16 cellular contexts compared by ENCODE assay signal in the genomic region with DNA sequence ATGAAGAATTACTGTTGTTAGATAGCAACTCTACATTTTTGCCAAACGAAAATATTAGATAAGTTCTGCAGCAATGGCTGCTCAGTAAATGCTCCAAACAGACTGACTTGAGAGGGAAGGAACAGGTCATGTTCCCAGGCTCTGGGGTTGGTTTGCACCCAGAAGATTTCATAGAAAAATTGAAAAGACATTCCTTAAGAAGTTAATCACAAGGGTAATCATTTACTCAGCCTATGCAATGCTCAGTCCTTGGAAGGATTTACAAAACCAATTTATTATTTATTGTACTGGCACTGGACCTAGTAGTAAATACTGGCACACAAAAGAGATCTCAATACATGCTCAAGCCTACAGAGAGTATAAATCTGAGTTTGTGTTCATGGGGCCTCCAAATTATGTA.
DNase-seq lines count a peak whose midpoint lies in the region; TF ChIP-seq lines count a peak whose summit lies in the region.
"Had no signal": no experiment of that assay in that cellular context is flagged by ENCODE, and none has a peak within 500 bp of the region (broad histone marks: within the 10 kb centered on the region; RNA-seq: fewer than 3 reads in every experiment).

No MANE protein-coding gene starts in this region.

- no peak overlapping the region for H3K9ac ChIP-seq in mesenchymal stem cell (ENCODE audit: low read length)

- no peak overlapping the region for H2BK12ac ChIP-seq in mesenchymal stem cell (ENCODE audit: low read length in 2 of 2)

- no peak overlapping the region for H2BK15ac ChIP-seq in mesenchymal stem cell (ENCODE audit: low read depth, poor library complexity, severe bottlenecking)

- peaks cover 3% of the 10 kb centered on the region for H3K4me1 ChIP-seq in mesenchymal stem cell (ENCODE audit: control insufficient read depth, insufficient read depth, low read depth, low read length)

- H3K27ac ChIP-seq in caudate nucleus (ENCODE audit: low read depth, low read length), result peak overlapping the region; percentile 76
- peak overlapping the region; percentile 74 for H3K27ac ChIP-seq in mesenchymal stem cell (ENCODE audit: low read length, poor library complexity, severe bottlenecking)

- no peak overlapping the region for H2AK5ac ChIP-seq in mesenchymal stem cell (ENCODE audit: low read length, severe bottlenecking)

- no peak for TF ChIP-seq CTCF in kidney epithelial cell (IDR thresholded peaks at IDR 0.05; ENCODE audit: insufficient read depth, low read length, poor library complexity, severe bottlenecking)

- no peak overlapping the region for H2AFZ ChIP-seq in mesenchymal stem cell (ENCODE audit: low read depth, low read length)
- H2AFZ ChIP-seq: GM23338 had no signal

- no peak overlapping the region for H3K4me2 ChIP-seq in mesenchymal stem cell (ENCODE audit: low read length, poor library complexity, severe bottlenecking)
- H3K4me2 ChIP-seq: GM23338 had no signal

- intact Hi-C loops in head of caudate nucleus (cut with DNase I), result no loop called here

- no peak overlapping the region for H4K91ac ChIP-seq in mesenchymal stem cell (ENCODE audit: low read length)

- H3K27me3 ChIP-seq in kidney epithelial cell (ENCODE audit: control insufficient read depth, insufficient read depth, low read length), result no peaks in the 10 kb centered on the region
- H3K27me3 ChIP-seq in mesenchymal stem cell (ENCODE audit: control insufficient read depth in 1 of 2, insufficient read depth in 1 of 2, low read length in 2 of 2), result no peaks in the 10 kb centered on the region

- no peak overlapping the region for H3K4me3 ChIP-seq in kidney epithelial cell (ENCODE audit: low read depth, low read length)
- no peak overlapping the region for H3K4me3 ChIP-seq in mesenchymal stem cell (ENCODE audit: insufficient read depth in 1 of 2, low read depth in 1 of 2, low read length in 2 of 2)
- H3K4me3 ChIP-seq: GM23338 had no signal

- H3K18ac ChIP-seq in mesenchymal stem cell (ENCODE audit: low read depth in 1 of 2, low read length in 2 of 2), result no peak overlapping the region

- WGBS in mesenchymal stem cell, result 60% methylated on average over 1 of the region's 1 CpG

- no peak overlapping the region for H3K4ac ChIP-seq in mesenchymal stem cell (ENCODE audit: low read depth in 1 of 2, low read length in 2 of 2)

- no peak overlapping the region for H3K23ac ChIP-seq in mesenchymal stem cell (ENCODE audit: low read length in 2 of 2)

- H2BK120ac ChIP-seq in mesenchymal stem cell (ENCODE audit: low read depth, low read length), result no peak overlapping the region

- H3K36me3 ChIP-seq in kidney epithelial cell (ENCODE audit: control insufficient read depth, insufficient read depth, low read length) (no peaks in the 10 kb centered on the region), mesenchymal stem cell (ENCODE audit: control insufficient read depth in 1 of 2, insufficient read depth in 2 of 2, low read depth in 1 of 2, low read length in 2 of 2) (no peaks in the 10 kb centered on the region)

- H3K79me1 ChIP-seq in mesenchymal stem cell (replicated peaks; ENCODE audit: low read length, poor library complexity, severe bottlenecking), result no peaks in the 10 kb centered on the region

- no peak overlapping the region for H3K14ac ChIP-seq in mesenchymal stem cell (ENCODE audit: low read length in 2 of 2)

- no peaks in the 10 kb centered on the region for H3K9me3 ChIP-seq in mesenchymal stem cell (ENCODE audit: control insufficient read depth, low read length)

- H4K8ac ChIP-seq in mesenchymal stem cell (ENCODE audit: low read length), result no peak overlapping the region

- H2BK5ac ChIP-seq in mesenchymal stem cell (ENCODE audit: low read depth, low read length, poor library complexity, severe bottlenecking), result no peak overlapping the region

- DNase-seq in caudate nucleus (lab: John Stamatoyannopoulos, UW), result no peak
- peak; percentile 5 for DNase-seq in kidney epithelial cell (ENCODE audit: low read depth)
- DNase-seq in mesenchymal stem cell, result no peak
- no peak for DNase-seq in occipital lobe (lab: John Stamatoyannopoulos, UW)
- DNase-seq in SW480 (ENCODE audit: low spot score), result no peak
- no peak for DNase-seq in head of caudate nucleus
- no peak for DNase-seq in putamen (ENCODE audit: low spot score)
- DNase-seq: C1 segment of cervical spinal cord; Calu3; CD4-positive, alpha-beta memory T cell; COR-L47; DMS53; DMS79 treated with DMSO at 0.1 percent for 48 hours; GF-D8; H9 had no signal
